13 cellular contexts compared by ENCODE assay signal in genomic region chr22:37751449-37752188, GRCh38. TPM values are rescaled to one million over a fixed set of nuclear protein-coding genes. Genes with fewer than 3 reads are reported as not detected.
DNase-seq lines count a peak whose midpoint lies in the region; ATAC-seq and TF ChIP-seq lines count a peak whose summit lies in the region.
"Had no signal": no experiment of that assay in that cellular context is flagged by ENCODE, and none has a peak within 500 bp of the region (broad histone marks: within the 10 kb centered on the region; RNA-seq: fewer than 3 reads in every experiment).

No MANE protein-coding gene starts in this region.

- ATAC-seq in gastrocnemius medialis (no peak), HG03354 (IDR thresholded peaks at IDR 0.05; ENCODE audit: poor library complexity, severe bottlenecking, unreplicated experiment) (no peak), GM21529 (IDR thresholded peaks at IDR 0.05; ENCODE audit: unreplicated experiment) (no peak)

- DNase-seq in Calu3 (no peak), brain microvascular endothelial cell (no peak), gastrocnemius medialis (no peak), NCI-H2107 treated with DMSO at 0.1 percent for 48 hours (lab: John Stamatoyannopoulos, UW; ENCODE audit: unreplicated experiment) (no peak), NCI-H2227 (lab: John Stamatoyannopoulos, UW; ENCODE audit: unreplicated experiment) (no peak)
- DNase-seq: activated CD4-positive, alpha-beta T cell treated with anti-CD3 and anti-CD28 coated beads for 48 hours; activated naive CD4-positive, alpha-beta T cell treated with anti-CD3 and anti-CD28 coated beads, Interleukin-2, amount 50 U/mL, for 16 hours; AML-193 had no signal

- peaks cover 61% of the 10 kb centered on the region for H3K4me1 Mint-ChIP-seq in Calu3 (ENCODE audit: low read depth, unreplicated experiment)

- peak overlapping the region; percentile 60 for H3K4me3 Mint-ChIP-seq in Calu3 (ENCODE audit: low read depth, unreplicated experiment)
- H3K4me3 Mint-ChIP-seq: IgD-negative memory B cell had no signal

- no peaks in the 10 kb centered on the region for H3K27me3 Mint-ChIP-seq in Calu3 (ENCODE audit: unreplicated experiment)
- H3K27me3 Mint-ChIP-seq: IgD-negative memory B cell had no signal

- H3K4me3 ChIP-seq in brain microvascular endothelial cell (ENCODE audit: low read depth, low read length) (no peak overlapping the region), gastrocnemius medialis (peak overlapping the region in 1 of 4 donors; percentile 46)
- H3K4me3 ChIP-seq: SK-N-MC had no signal

- CTCF ChIA-PET in Calu3 (lab: Charles Lee): interaction anchor here (1.3 kb wide), 1 partner anchor 112 kb away, joined by 3 read pairs; no protein-coding TSS in a partner anchor

- H3K27ac Mint-ChIP-seq in Calu3 (ENCODE audit: unreplicated experiment): peak overlapping the region; percentile 85

- in situ Hi-C loops in brain microvascular endothelial cell (cut with HindIII; ENCODE audit: low pct_ligation_motif_present, low sequenced_read_pairs) (no loop called here), gastrocnemius medialis (cut with MboI; ENCODE audit: low sequenced_read_pairs in 4 of 4) (no loop called here)

- peaks cover 82% of the 10 kb centered on the region for H3K36me3 Mint-ChIP-seq in Calu3 (ENCODE audit: insufficient read depth, unreplicated experiment)

- H3K9me3 ChIP-seq in gastrocnemius medialis: no peaks in the 10 kb centered on the region

- TF ChIP-seq CTCF in Calu3 (IDR thresholded peaks at IDR 0.05; ENCODE audit: unreplicated experiment): no peak
- TF ChIP-seq CTCF in brain microvascular endothelial cell (IDR thresholded peaks at IDR 0.05; ENCODE audit: low read depth, low read length, missing control alignments): no peak
- TF ChIP-seq CTCF in gastrocnemius medialis (IDR thresholded peaks at IDR 0.05 in 4 of 5, conservative IDR thresholded peaks at IDR 0.05 in 1 of 5): no peak

- no peaks in the 10 kb centered on the region for H3K27me3 ChIP-seq in brain microvascular endothelial cell (replicated peaks)
- no peaks in the 10 kb centered on the region for H3K27me3 ChIP-seq in layer of hippocampus (ENCODE audit: control insufficient read depth, insufficient read depth, low read length)
- H3K27me3 ChIP-seq in gastrocnemius medialis: no peaks in the 10 kb centered on the region

- peaks cover 24% of the 10 kb centered on the region for H3K36me3 ChIP-seq in brain microvascular endothelial cell (replicated peaks)
- peaks cover 0 to 21% of the 10 kb centered on the region in 2 donors for H3K36me3 ChIP-seq in gastrocnemius medialis

- peaks cover 57 to 64% of the 10 kb centered on the region in 2 donors for H3K4me1 ChIP-seq in gastrocnemius medialis

- intact Hi-C loops in Calu3 (cut with micrococcal nuclease; ENCODE audit: unreplicated experiment): no loop called here
- intact Hi-C loops in gastrocnemius medialis (cut with DNase I; ENCODE audit: low total_unique reads): no loop called here

- H3K27ac ChIP-seq in brain microvascular endothelial cell: peak overlapping the region; percentile 27
- peak overlapping the region; percentile 59 for H3K27ac ChIP-seq in layer of hippocampus (ENCODE audit: low read depth, low read length)
- peak overlapping the region; percentile 78 to 90 (median 86) for H3K27ac ChIP-seq in gastrocnemius medialis
- H3K27ac ChIP-seq: SK-N-MC had no signal

- no peaks in the 10 kb centered on the region for H3K9me3 Mint-ChIP-seq in Calu3 (ENCODE audit: low read depth, unreplicated experiment)
- H3K9me3 Mint-ChIP-seq: IgD-negative memory B cell had no signal

- no TSS peak for BruUV-seq in Calu3 (replicated peaks; lab: Mats Ljungman, UMichigan)

- TF ChIP-seq POLR2A in gastrocnemius medialis (IDR thresholded peaks at IDR 0.05): no peak

RNA-seq across cellular contexts. Expression of gene TRIOBP, which starts 54.8 kb away (rescaled TPM):
- total RNA-seq in Calu3 (2022) (85.3 and 86.5 TPM in 2 replicates), gastrocnemius medialis (10 to 100 TPM; 21.7 to 38.2 (median 30.3) TPM)

RNA-seq across cellular contexts. Expression of gene GCAT, which starts 56.1 kb away (rescaled TPM):
- total RNA-seq in Calu3 (2022) (22.7 and 29.9 TPM in 2 replicates), gastrocnemius medialis (10 to 100 TPM in 3 of 4 donors, 1 to 10 TPM in 1; 10.0 to 21.5 (median 15.1) TPM)

Comparison
In these comparisons a context has a peak if more than half of its experiments do, and no peak if none do; other contexts are left out.
1. H3K27ac ChIP-seq: peak in every context shown above with its lines; median percentile 86 in gastrocnemius medialis; 59 in layer of hippocampus; 27 in brain microvascular endothelial cell.